8 cellular contexts compared by ENCODE assay signal in genomic region chr12:47223848-47224213, GRCh38.
DNase-seq lines count a peak whose midpoint lies in the region; ATAC-seq and TF ChIP-seq lines count a peak whose summit lies in the region.

No MANE protein-coding gene starts in this region.

- no peaks in the 10 kb centered on the region for H3K79me2 ChIP-seq in smooth muscle cell (ENCODE audit: low read depth)

- intact Hi-C loops in activated CD8-positive, alpha-beta T cell treated with anti-CD3 and anti-CD28 coated beads for 36 hours (cut with micrococcal nuclease) = loop anchor here (5.0 kb wide), 1 partner anchor 48 kb away; no protein-coding TSS in a partner anchor
- intact Hi-C loops in thyroid gland (cut with DNase I) = no loop called here

- H3K9me3 ChIP-seq in smooth muscle cell (replicated peaks; ENCODE audit: low read depth) (no peaks in the 10 kb centered on the region), thyroid gland (no peaks in the 10 kb centered on the region)

- POLR2A ChIA-PET in activated CD8-positive, alpha-beta T cell treated with anti-CD3 and anti-CD28 coated beads for 36 hours (lab: Charles Lee) = interaction anchor here (7.3 kb wide), 1 partner anchor 9 kb away, joined by 89 read pairs; no protein-coding TSS in a partner anchor

- no peak for TF ChIP-seq POLR2A in thyroid gland (IDR thresholded peaks at IDR 0.05)

- DNase-seq in NCI-H146 (lab: John Stamatoyannopoulos, UW) = peak; percentile 28
- no peak for DNase-seq in NCI-H146 treated with DMSO at 0.1 percent for 48 hours (lab: John Stamatoyannopoulos, UW; ENCODE audit: unreplicated experiment)
- DNase-seq in activated CD8-positive, alpha-beta T cell treated with anti-CD3 and anti-CD28 coated beads for 36 hours = no peak
- no peak for DNase-seq in smooth muscle cell (lab: John Stamatoyannopoulos, UW; ENCODE audit: unreplicated experiment)
- DNase-seq in thyroid gland = no peak

- no peaks in the 10 kb centered on the region for H3F3A ChIP-seq in smooth muscle cell (ENCODE audit: low read depth)

- H3K4me1 ChIP-seq in smooth muscle cell (ENCODE audit: low read depth) (peaks cover 20% of the 10 kb centered on the region), thyroid gland (peaks cover 0 to 9% of the 10 kb centered on the region in 2 donors)

- peak overlapping the region; percentile 57 for H2AFZ ChIP-seq in smooth muscle cell (ENCODE audit: low read depth)

- no peaks in the 10 kb centered on the region for H3K27me3 Mint-ChIP-seq in activated CD8-positive, alpha-beta T cell treated with anti-CD3 and anti-CD28 coated beads for 36 hours

- 14% methylated on average over 4 of the region's 4 CpGs for WGBS in smooth muscle cell (ENCODE audit: low lambda C conversion rate)
- WGBS in thyroid gland, 2 donors = 39 to 40% methylated on average over 4 of the region's 4 CpGs

- H3K9ac ChIP-seq in smooth muscle cell (ENCODE audit: low read depth) = peak overlapping the region; percentile 25

- peak overlapping the region; percentile 88 for H3K27ac Mint-ChIP-seq in activated CD8-positive, alpha-beta T cell treated with anti-CD3 and anti-CD28 coated beads for 36 hours

- no peaks in the 10 kb centered on the region for H3K9me3 Mint-ChIP-seq in activated CD8-positive, alpha-beta T cell treated with anti-CD3 and anti-CD28 coated beads for 36 hours

- peak overlapping the region; percentile 74 for H3K4me3 Mint-ChIP-seq in activated CD8-positive, alpha-beta T cell treated with anti-CD3 and anti-CD28 coated beads for 36 hours

- peaks cover 73% of the 10 kb centered on the region for H3K4me1 Mint-ChIP-seq in activated CD8-positive, alpha-beta T cell treated with anti-CD3 and anti-CD28 coated beads for 36 hours (ENCODE audit: low read depth)

- no peaks in the 10 kb centered on the region for H3K36me3 ChIP-seq in smooth muscle cell (ENCODE audit: low read depth)
- no peaks in the 10 kb centered on the region for H3K36me3 ChIP-seq in thyroid gland

- no peak for ATAC-seq in activated CD8-positive, alpha-beta T cell treated with anti-CD3 and anti-CD28 coated beads for 36 hours
- ATAC-seq in HG03520 (IDR thresholded peaks at IDR 0.05; ENCODE audit: unreplicated experiment) = no peak
- ATAC-seq in GM21717 (IDR thresholded peaks at IDR 0.05; ENCODE audit: unreplicated experiment) = no peak

- H4K20me1 ChIP-seq in smooth muscle cell (ENCODE audit: low read depth) = no peaks in the 10 kb centered on the region

- peaks cover 81% of the 10 kb centered on the region for H3K36me3 Mint-ChIP-seq in activated CD8-positive, alpha-beta T cell treated with anti-CD3 and anti-CD28 coated beads for 36 hours (ENCODE audit: low read depth)

- peak overlapping the region; percentile 65 for H3K27ac ChIP-seq in smooth muscle cell (ENCODE audit: low read depth)
- peak overlapping the region in 1 of 3 donors; percentile 17 for H3K27ac ChIP-seq in thyroid gland

- CTCF ChIA-PET in activated CD8-positive, alpha-beta T cell treated with anti-CD3 and anti-CD28 coated beads for 36 hours (lab: Charles Lee) = no interaction called here

- no peak for TF ChIP-seq CTCF in activated CD8-positive, alpha-beta T cell treated with anti-CD3 and anti-CD28 coated beads for 36 hours (IDR thresholded peaks at IDR 0.05)
- TF ChIP-seq CTCF in smooth muscle cell (IDR thresholded peaks at IDR 0.05; ENCODE audit: borderline replicate concordance, insufficient read depth, poor library complexity, severe bottlenecking) (no peak), thyroid gland (IDR thresholded peaks at IDR 0.05) (no peak)

- H3K4me3 ChIP-seq in iPS-11a (ENCODE audit: low read depth, low read length) (peak overlapping the region; percentile 10), smooth muscle cell (peak overlapping the region; percentile 1), thyroid gland (replicated peaks in 1 of 3) (no peak overlapping the region)

- H3K4me2 ChIP-seq in smooth muscle cell = peak overlapping the region; percentile 70

- H3K27me3 ChIP-seq in smooth muscle cell (ENCODE audit: low read depth) (no peaks in the 10 kb centered on the region), thyroid gland (no peaks in the 10 kb centered on the region)

Comparison
In these comparisons a context has a peak if more than half of its experiments do, and no peak if none do; other contexts are left out.
1. H3K4me3 ChIP-seq: peak in iPS-11a (single experiment) and smooth muscle cell (single experiment); none in thyroid gland (0 of 3).